ENCODE assay signal across 10 cellular contexts in the genomic region with DNA sequence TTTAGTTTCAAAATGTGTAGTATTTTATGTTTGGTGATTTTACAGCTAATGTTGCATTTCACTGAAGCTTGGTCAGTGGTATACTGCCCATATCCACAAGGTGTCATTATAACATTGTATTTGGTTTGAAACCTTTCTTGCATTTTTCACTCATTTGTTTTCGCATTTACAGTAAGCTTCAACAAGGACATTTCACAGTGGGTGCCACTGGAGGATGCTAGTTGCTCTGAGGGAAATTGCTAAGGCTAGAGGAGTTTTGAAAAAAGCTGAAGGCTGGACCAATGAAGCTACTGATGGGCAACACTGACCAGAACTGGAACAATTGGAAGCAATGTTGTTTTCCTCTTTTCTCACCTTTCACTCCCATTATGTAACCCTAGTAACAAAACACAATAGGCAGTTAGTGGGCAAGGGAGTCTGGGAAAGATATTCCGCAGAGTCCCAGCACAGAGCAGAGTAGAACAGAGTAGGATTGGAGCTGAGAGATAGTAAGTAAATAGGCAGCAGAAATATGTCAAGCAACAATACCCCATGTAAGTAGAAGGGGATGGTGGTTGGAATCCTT. TPM values are rescaled to one million over a fixed set of nuclear protein-coding genes. Genes with fewer than 3 reads are reported as not detected.
DNase-seq lines count a peak whose midpoint lies in the region; ATAC-seq and TF ChIP-seq lines count a peak whose summit lies in the region.
"Had no signal": no experiment of that assay in that cellular context is flagged by ENCODE, and none has a peak within 500 bp of the region (broad histone marks: within the 10 kb centered on the region; RNA-seq: fewer than 3 reads in every experiment).

No MANE protein-coding gene starts in this region.

- in situ Hi-C loops in Caki2 (cut with HindIII; ENCODE audit: low pct_unique_long_range_greater_than_20kb, low sequenced_read_pairs): no loop called here

- intact Hi-C loops in lower lobe of right lung (cut with DNase I): no loop called here

- H3K4me3 ChIP-seq in lower lobe of right lung: no peak overlapping the region
- H3K4me3 ChIP-seq: skin epidermis had no signal

- peak; percentile 75 for TF ChIP-seq CTCF in lower lobe of right lung (IDR thresholded peaks at IDR 0.05)

- DNase-seq in Caki2 (ENCODE audit: low read depth) (peak; percentile 79), NOMO-1 treated with dmso at 0.1 percent for 144 hours (lab: John Stamatoyannopoulos, UW; ENCODE audit: unreplicated experiment) (peak; percentile 74), dermis blood vessel endothelial cell (peak; percentile 62), lower lobe of right lung (no peak), activated gamma-delta T cell (lab: John Stamatoyannopoulos, UW) (no peak)
- DNase-seq: T-cell had no signal

- H3K4me1 ChIP-seq in lower lobe of right lung: peaks cover 5% of the 10 kb centered on the region

- no peaks in the 10 kb centered on the region for H3K27me3 ChIP-seq in lower lobe of right lung (ENCODE audit: low read depth)

- H3K9me3 ChIP-seq in lower lobe of right lung: no peaks in the 10 kb centered on the region

- ATAC-seq in GM19043 (IDR thresholded peaks at IDR 0.05; ENCODE audit: low read depth, unreplicated experiment) (peak; percentile 78), HG03460 (IDR thresholded peaks at IDR 0.05; ENCODE audit: unreplicated experiment) (peak; percentile 72), lower lobe of right lung (peak; percentile 91 to 93), HG03045 (IDR thresholded peaks at IDR 0.05; ENCODE audit: unreplicated experiment) (no peak)

- no peak overlapping the region for H3K27ac ChIP-seq in lower lobe of right lung
- H3K27ac ChIP-seq: skin epidermis had no signal

- no peaks in the 10 kb centered on the region for H3K36me3 ChIP-seq in lower lobe of right lung

RNA-seq across cellular contexts. Expression of gene SRI, which starts 23.6 kb away (rescaled TPM):
- 227 and 283 TPM in 2 replicates for total RNA-seq in Caki2 (2014; rRNA removed; shearing (Covaris generic); ENCODE audit: low replicate concordance)
- total RNA-seq in dermis blood vessel endothelial cell: 121 and 162 TPM in 2 replicates
- 140 TPM for total RNA-seq in lower lobe of right lung

Comparison
In these comparisons a context has a peak if more than half of its experiments do, and no peak if none do; other contexts are left out.
1. DNase-seq: peak in Caki2 (single experiment), NOMO-1 treated with dmso at 0.1 percent for 144 hours (single experiment) and dermis blood vessel endothelial cell (single experiment); none in lower lobe of right lung (single experiment) and activated gamma-delta T cell (single experiment).